8 cellular contexts compared by ENCODE assay signal in the genomic region with DNA sequence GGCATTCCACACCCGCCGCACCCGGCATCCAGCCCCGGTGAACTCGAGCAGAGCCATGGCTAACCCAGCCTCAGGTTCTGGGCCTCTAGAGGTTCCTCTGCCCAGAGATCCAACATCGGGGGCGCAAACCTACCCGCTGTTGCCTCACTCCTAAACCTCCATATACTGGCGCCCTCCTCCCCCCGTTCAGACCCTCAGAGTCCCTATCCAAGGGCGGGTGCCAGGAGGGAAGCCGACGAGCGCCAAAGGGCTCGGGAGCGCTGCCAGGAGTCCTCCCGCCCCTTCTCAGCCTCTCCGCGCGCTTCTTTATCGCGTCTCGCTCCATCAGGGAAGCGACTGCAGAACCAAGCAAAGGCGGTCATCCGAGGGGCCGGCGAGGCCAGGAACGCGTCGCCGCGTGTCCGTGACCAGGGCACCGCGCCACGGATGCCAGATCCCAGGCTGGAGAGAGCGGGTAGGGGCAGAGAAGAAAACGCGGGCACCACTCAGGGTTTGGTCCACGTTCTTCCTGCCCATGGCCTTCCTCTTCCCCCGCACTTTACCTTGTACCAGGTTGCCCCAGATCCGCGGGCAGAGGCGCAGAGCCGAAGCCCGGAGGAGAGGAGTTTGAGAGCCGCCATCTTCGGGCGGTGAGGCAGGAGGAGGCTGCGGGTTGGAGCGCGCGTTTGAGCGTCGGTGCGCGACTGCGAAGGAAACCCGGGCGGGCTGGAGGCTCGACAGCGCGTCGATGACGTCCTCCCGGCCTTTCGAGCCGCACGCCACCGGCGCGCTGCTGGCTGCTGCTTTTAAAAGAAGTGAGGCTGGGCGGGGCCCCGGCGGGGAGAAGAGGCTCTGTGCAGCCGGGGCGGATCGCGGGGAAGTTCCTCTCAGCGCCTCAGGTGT.
DNase-seq lines count a peak whose midpoint lies in the region; ATAC-seq and TF ChIP-seq lines count a peak whose summit lies in the region.

A gene (minus strand): TSS at position 687 of the 882 bp plus-strand sequence. CDS start 67 bp downstream, at position 620.

- peak; percentile 93 for ATAC-seq in HG03378 (IDR thresholded peaks at IDR 0.05; ENCODE audit: unreplicated experiment)

- DNase-seq in AML-193 (lab: John Stamatoyannopoulos, UW) (peak; percentile 87 to 88), NCI-H446 treated with DMSO at 0.1 percent for 48 hours (lab: John Stamatoyannopoulos, UW) (peak; percentile 83), coronary artery (ENCODE audit: low spot score) (peak; percentile 86), left kidney (ENCODE audit: low read depth, low spot score) (peak; percentile 94)
- DNase-seq in activated CD4-positive, alpha-beta T cell treated with anti-CD3 and anti-CD28 coated beads for 4 hours, result peak; percentile 92
- peak; percentile 94 for DNase-seq in stimulated activated CD4-positive, alpha-beta T cell treated with anti-CD3 and anti-CD28 coated beads, Interleukin-2, amount 100 ng/mL, for 24 hours

- H3K27ac ChIP-seq in coronary artery, result peak within 1 kb of the TSS; percentile 91 to 97

- peak within 1 kb of the TSS; percentile 92 for H3K4me3 ChIP-seq in coronary artery

- peak; percentile 94 for TF ChIP-seq POLR2A in GM19099 (IDR thresholded peaks at IDR 0.05; ENCODE audit: extremely low read depth, insufficient read length, low read depth)

- no peak for TF ChIP-seq CTCF in coronary artery (IDR thresholded peaks at IDR 0.05)

Comparison
In these comparisons a context has a peak if more than half of its experiments do, and no peak if none do; other contexts are left out.
1. Peak in every context shown above with its lines: DNase-seq, ATAC-seq, H3K4me3 ChIP-seq and H3K27ac ChIP-seq.